Comparison of ENCODE assay signal across 12 cellular contexts in the genomic region with DNA sequence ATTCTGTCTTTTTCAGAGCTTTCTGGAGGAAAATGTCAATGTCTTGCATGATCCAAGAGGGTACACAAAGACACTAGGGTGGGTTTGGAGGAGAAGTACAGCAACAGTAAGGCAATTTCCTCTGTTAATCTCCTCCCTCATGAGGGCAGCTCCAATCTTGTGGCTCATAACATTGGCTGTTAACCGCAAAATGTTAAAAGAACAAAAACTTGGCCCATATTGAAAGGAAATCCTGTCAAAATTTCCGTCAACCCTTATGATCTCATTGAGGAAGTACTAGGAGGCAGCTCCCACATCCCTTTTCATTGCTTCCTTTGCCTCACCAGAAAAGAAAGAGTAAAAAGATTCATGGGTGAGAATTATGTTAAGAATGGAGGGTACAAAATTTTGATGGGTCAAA. TPM values are rescaled to one million over a fixed set of nuclear protein-coding genes. Genes with fewer than 3 reads are reported as not detected.
DNase-seq lines count a peak whose midpoint lies in the region; ATAC-seq, FAIRE-seq and TF ChIP-seq lines count a peak whose summit lies in the region.
"Had no signal": no experiment of that assay in that cellular context is flagged by ENCODE, and none has a peak within 500 bp of the region (broad histone marks: within the 10 kb centered on the region; RNA-seq: fewer than 3 reads in every experiment).

No MANE protein-coding gene starts in this region.

- H3K9ac ChIP-seq in BLaER1 treated with 17β-estradiol and CSF1 and Interleukin-3, amounts not matched to agents 10 nM and 100 nM, result no peak overlapping the region

- peak; percentile 18 for FAIRE-seq in endometrium (lab: Jason Lieb, UNC)

- DNase-seq in NOMO-1 (lab: John Stamatoyannopoulos, UW; ENCODE audit: unreplicated experiment in 2 of 2), result peak; percentile 66 to 82
- DNase-seq in lower lobe of right lung, result no peak
- no peak for DNase-seq in D341Med (ENCODE audit: low spot score)
- DNase-seq in activated CD4-positive, alpha-beta T cell treated with anti-CD3 and anti-CD28 coated beads, Interleukin-2, amount 50 U/mL, for 1 hour, result no peak
- no peak for DNase-seq in coronary artery (ENCODE audit: low spot score)
- no peak for DNase-seq in iPS-NIHi7 (ENCODE audit: extremely low spot score)
- DNase-seq: endodermal cell, immature natural killer cell, natural killer cell had no signal

- H3K36me3 ChIP-seq in BLaER1 treated with 17β-estradiol and CSF1 and Interleukin-3, amounts not matched to agents 10 nM and 100 nM, result no peaks in the 10 kb centered on the region
- H3K36me3 ChIP-seq in lower lobe of right lung, result no peaks in the 10 kb centered on the region
- H3K36me3 ChIP-seq: adrenal gland had no signal

- ATAC-seq in lower lobe of right lung, result peak; percentile 56 to 61
- ATAC-seq: natural killer cell had no signal

- H3K9me3 ChIP-seq in BLaER1 treated with 17β-estradiol and CSF1 and Interleukin-3, amounts not matched to agents 10 nM and 100 nM (replicated peaks in 1 of 11), result peaks cover 16 to 40% (median 29%) of the 10 kb centered on the region in 11 experiments
- H3K9me3 ChIP-seq in lower lobe of right lung, result no peaks in the 10 kb centered on the region

- no peak overlapping the region for H3K4me3 ChIP-seq in BLaER1 treated with 17β-estradiol and CSF1 and Interleukin-3, amounts not matched to agents 10 nM and 100 nM
- H3K4me3 ChIP-seq in lower lobe of right lung (no peak overlapping the region), coronary artery (no peak overlapping the region)
- H3K4me3 ChIP-seq: adrenal gland had no signal

- H4K20me1 ChIP-seq in BLaER1 treated with 17β-estradiol and CSF1 and Interleukin-3, amounts not matched to agents 10 nM and 100 nM, result no peaks in the 10 kb centered on the region

- peaks cover 25 to 37% (median 32%) of the 10 kb centered on the region in 10 experiments for H3K4me1 ChIP-seq in BLaER1 treated with 17β-estradiol and CSF1 and Interleukin-3, amounts not matched to agents 10 nM and 100 nM
- H3K4me1 ChIP-seq in lower lobe of right lung, result peaks cover 28% of the 10 kb centered on the region

- H3K27me3 ChIP-seq in BLaER1 treated with 17β-estradiol and CSF1 and Interleukin-3, amounts not matched to agents 10 nM and 100 nM, result peaks cover 0 to 20% (median 0%) of the 10 kb centered on the region in 11 experiments; a peak in 3 of 22 replicates
- no peaks in the 10 kb centered on the region for H3K27me3 ChIP-seq in lower lobe of right lung (ENCODE audit: low read depth)
- H3K27me3 ChIP-seq: adrenal gland had no signal

- peak overlapping the region; percentile 35 to 79 (median 66); a peak in 20 of 22 replicates for H3K4me2 ChIP-seq in BLaER1 treated with 17β-estradiol and CSF1 and Interleukin-3, amounts not matched to agents 10 nM and 100 nM

- intact Hi-C loops in lower lobe of right lung (cut with DNase I), result no loop called here

- TF ChIP-seq CTCF in lower lobe of right lung (IDR thresholded peaks at IDR 0.05), result no peak
- no peak for TF ChIP-seq CTCF in coronary artery (IDR thresholded peaks at IDR 0.05)

- H3K27ac ChIP-seq in BLaER1 treated with 17β-estradiol and CSF1 and Interleukin-3, amounts not matched to agents 10 nM and 100 nM, result peak overlapping the region in 7 of 11 experiments; percentile 21 to 68 (median 54); a peak in 13 of 22 replicates
- H3K27ac ChIP-seq in lower lobe of right lung, result peak overlapping the region; percentile 72
- peak overlapping the region in 1 of 2 donors; percentile 36 for H3K27ac ChIP-seq in coronary artery

RNA-seq across cellular contexts. Expression of a gene that starts 11.6 kb away (rescaled TPM):
- total RNA-seq in lower lobe of right lung, result 0.83 TPM
- total RNA-seq: adrenal gland, natural killer cell had no signal

Comparison
In these comparisons a context has a peak if more than half of its experiments do, and no peak if none do; other contexts are left out.
1. DNase-seq: peak in NOMO-1 (2 of 2); none in lower lobe of right lung (single experiment), D341Med (single experiment), activated CD4-positive, alpha-beta T cell treated with anti-CD3 and anti-CD28 coated beads, Interleukin-2, amount 50 U/mL, for 1 hour (single experiment), coronary artery (single experiment) and iPS-NIHi7 (single experiment).